Comparison of ENCODE assay signal across 20 cellular contexts in genomic region chr20:7665311-7665863, GRCh38.
"Had no signal": no experiment of that assay in that cellular context is flagged by ENCODE, and none has a peak within 500 bp of the region (broad histone marks: within the 10 kb centered on the region; RNA-seq: fewer than 3 reads in every experiment).

No MANE protein-coding gene starts in this region.

- DNase-seq: activated B cell treated with CpG ODN at 0.5 μM for 24 hours; activated CD4-positive, alpha-beta T cell treated with anti-CD3 and anti-CD28 coated beads for 4 hours; activated CD8-positive, alpha-beta T cell treated with anti-CD3 and anti-CD28 coated beads for 36 hours; activated naive CD4-positive, alpha-beta T cell; activated naive CD8-positive, alpha-beta T cell treated with anti-CD3 and anti-CD28 coated beads for 36 hours; activated T-cell treated with anti-CD3 and anti-CD28 coated beads, Interleukin-2, amount 50 U/mL, for 1 hour; amniotic stem cell; central memory CD4-positive, alpha-beta T cell; colonic mucosa; erythroblast; gastrocnemius medialis; heart left ventricle; kidney; left lung; retina; T-helper 2 cell had no signal

- H3K4me1 ChIP-seq: colonic mucosa, gastrocnemius medialis, heart left ventricle, left lung, tibial nerve had no signal

- H3K27ac ChIP-seq: colonic mucosa, gastrocnemius medialis, heart left ventricle, left lung, tibial nerve had no signal

- H3K9me3 ChIP-seq: colonic mucosa, gastrocnemius medialis, heart left ventricle, tibial nerve had no signal

- H3K4me3 ChIP-seq: colonic mucosa, gastrocnemius medialis, heart left ventricle, left lung, tibial nerve had no signal

- ATAC-seq: activated CD8-positive, alpha-beta T cell treated with anti-CD3 and anti-CD28 coated beads for 36 hours; activated T-helper 17 cell treated with anti-CD3 and anti-CD28 coated beads, Interleukin-2, amount 50 U/mL, for 72 hours; gastrocnemius medialis; heart left ventricle; left lung had no signal

- FAIRE-seq: kidney, TTC549, urothelium cell line had no signal

- H3K36me3 ChIP-seq: colonic mucosa, gastrocnemius medialis, heart left ventricle, left lung, tibial nerve had no signal

- H3K27me3 ChIP-seq: colonic mucosa, gastrocnemius medialis, heart left ventricle, left lung, tibial nerve had no signal
